ENCODE assay signal across 12 cellular contexts in genomic region chr6:150159757-150160156, GRCh38. TPM values are rescaled to one million over a fixed set of nuclear protein-coding genes. Genes with fewer than 3 reads are reported as not detected.
"Had no signal": no experiment of that assay in that cellular context is flagged by ENCODE, and none has a peak within 500 bp of the region (broad histone marks: within the 10 kb centered on the region; RNA-seq: fewer than 3 reads in every experiment).

No MANE protein-coding gene starts in this region.

- H3K27ac ChIP-seq: GM23248 had no signal

- H3K4me3 ChIP-seq: GM23248, GM23338, HAP-1 had no signal

- H3K4me2 ChIP-seq: GM23338 had no signal

- ATAC-seq: GM23338, HCT116 had no signal

- DNase-seq: GM23248, GOT3, H7, H9, HCEC 1CT, HFFc6 had no signal

- H2AFZ ChIP-seq: GM23248, GM23338 had no signal

- FAIRE-seq: H1, H54 had no signal

- H3K36me3 ChIP-seq: HAP-1 had no signal

- H3K9me3 ChIP-seq: HAP-1 had no signal

- H3K9ac ChIP-seq: GM23248 had no signal

- H3K4me1 ChIP-seq: HAP-1 had no signal

RNA-seq across cellular contexts. Expression of gene PPP1R14C, which starts 16.9 kb away (rescaled TPM):
- total RNA-seq: H4 had no signal
